1 cellular context compared by ENCODE assay signal in the genomic region with DNA sequence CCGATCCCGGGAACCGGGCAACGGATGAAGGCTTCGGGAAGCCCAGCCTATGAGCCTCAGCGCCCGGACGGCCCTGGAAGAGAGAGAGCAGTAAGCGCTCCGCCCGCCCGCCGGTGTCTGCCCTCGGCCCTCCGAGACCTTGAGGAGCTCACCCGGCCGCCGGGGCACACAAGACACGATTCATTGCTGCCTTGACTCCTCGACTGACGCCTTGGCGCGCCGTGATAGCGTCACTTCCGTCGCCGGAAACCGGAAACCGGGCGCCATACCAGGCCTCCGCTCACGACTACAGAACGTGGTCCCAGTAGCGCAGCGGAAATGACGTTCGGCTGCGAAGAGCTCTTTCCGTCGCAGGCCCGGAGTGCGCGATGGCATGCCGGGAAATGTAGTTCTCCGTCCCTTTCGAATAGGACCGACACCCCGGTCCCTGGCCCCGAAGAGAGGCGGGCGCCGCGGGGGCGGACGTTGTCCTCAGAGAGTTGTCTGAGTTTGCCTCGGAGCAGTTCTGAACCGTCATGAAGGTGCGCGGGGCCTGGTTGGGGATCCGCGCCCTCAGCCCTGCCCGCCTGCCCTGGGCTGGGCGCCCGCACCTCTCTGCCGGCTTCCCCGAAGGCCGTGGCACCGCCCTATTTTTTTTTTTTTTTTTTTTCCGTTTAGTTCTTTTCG.
A peak's percentile ranks its signal among the peaks of the same experiment; 100 is the strongest.
TF ChIP-seq lines count a peak whose summit lies in the region.

A gene (minus strand): TSS at position 208 of the 666 bp plus-strand sequence. CDS start 24 bp downstream, at position 184.

TF ChIP-seq in HepG2, 621 proteins besides CTCF, POLR2A, EP300 and RAD21 (continued from another document and continues in another):
- TF ChIP-seq, protein P1, sequence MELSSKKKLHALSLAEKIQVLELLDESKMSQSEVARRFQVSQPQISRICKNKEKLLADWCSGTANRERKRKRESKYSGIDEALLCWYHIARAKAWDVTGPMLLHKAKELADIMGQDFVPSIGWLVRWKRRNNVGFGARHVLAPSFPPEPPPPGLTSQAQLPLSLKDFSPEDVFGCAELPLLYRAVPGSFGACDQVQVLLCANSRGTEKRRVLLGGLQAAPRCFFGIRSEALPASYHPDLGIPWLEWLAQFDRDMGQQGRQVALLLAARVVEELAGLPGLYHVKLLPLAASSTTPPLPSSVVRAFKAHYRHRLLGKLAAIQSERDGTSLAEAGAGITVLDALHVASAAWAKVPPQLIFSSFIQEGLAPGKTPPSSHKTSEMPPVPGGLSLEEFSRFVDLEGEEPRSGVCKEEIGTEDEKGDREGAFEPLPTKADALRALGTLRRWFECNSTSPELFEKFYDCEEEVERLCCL (CRISPR knock-in tag; IDR thresholded peaks at IDR 0.05; ENCODE audit: borderline replicate concordance) = no peak
- TF ChIP-seq, protein P2, sequence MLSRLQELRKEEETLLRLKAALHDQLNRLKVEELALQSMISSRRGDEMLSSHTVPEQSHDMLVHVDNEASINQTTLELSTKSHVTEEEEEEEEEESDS (CRISPR knock-in tag; IDR thresholded peaks at IDR 0.05; ENCODE audit: borderline replicate concordance) = no peak
- 0 out of 2 replicates have a peak, but pooled peaks have one; percentile 28 for TF ChIP-seq ZSCAN29 (CRISPR knock-in tag; conservative IDR thresholded peaks at IDR 0.05)
- TF ChIP-seq REXO4 (CRISPR knock-in tag; IDR thresholded peaks at IDR 0.05; ENCODE audit: borderline replicate concordance) = no peak
- TF ChIP-seq, protein P3, sequence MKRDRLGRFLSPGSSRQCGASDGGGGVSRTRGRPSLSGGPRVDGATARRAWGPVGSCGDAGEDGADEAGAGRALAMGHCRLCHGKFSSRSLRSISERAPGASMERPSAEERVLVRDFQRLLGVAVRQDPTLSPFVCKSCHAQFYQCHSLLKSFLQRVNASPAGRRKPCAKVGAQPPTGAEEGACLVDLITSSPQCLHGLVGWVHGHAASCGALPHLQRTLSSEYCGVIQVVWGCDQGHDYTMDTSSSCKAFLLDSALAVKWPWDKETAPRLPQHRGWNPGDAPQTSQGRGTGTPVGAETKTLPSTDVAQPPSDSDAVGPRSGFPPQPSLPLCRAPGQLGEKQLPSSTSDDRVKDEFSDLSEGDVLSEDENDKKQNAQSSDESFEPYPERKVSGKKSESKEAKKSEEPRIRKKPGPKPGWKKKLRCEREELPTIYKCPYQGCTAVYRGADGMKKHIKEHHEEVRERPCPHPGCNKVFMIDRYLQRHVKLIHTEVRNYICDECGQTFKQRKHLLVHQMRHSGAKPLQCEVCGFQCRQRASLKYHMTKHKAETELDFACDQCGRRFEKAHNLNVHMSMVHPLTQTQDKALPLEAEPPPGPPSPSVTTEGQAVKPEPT (CRISPR knock-in tag; IDR thresholded peaks at IDR 0.05; ENCODE audit: low read depth) = no peak
- no peak for TF ChIP-seq SOX6 (IDR thresholded peaks at IDR 0.05)
- peak; percentile 83 for TF ChIP-seq SOX6 (CRISPR knock-in tag; IDR thresholded peaks at IDR 0.05)
- peak; percentile 96 for TF ChIP-seq DMAP1 (CRISPR knock-in tag; IDR thresholded peaks at IDR 0.05)
- no peak for TF ChIP-seq KDM6A (CRISPR knock-in tag; IDR thresholded peaks at IDR 0.05; ENCODE audit: low read depth)
- no peak for TF ChIP-seq NFIC (IDR thresholded peaks at IDR 0.05; ENCODE audit: low read length)
- 0 out of 2 replicates have a peak, but pooled peaks have one; percentile 23 for TF ChIP-seq MIXL1 (CRISPR knock-in tag; IDR thresholded peaks at IDR 0.05)
- no peak for TF ChIP-seq NONO (IDR thresholded peaks at IDR 0.05)
- peak; percentile 92 for TF ChIP-seq NONO (CRISPR knock-in tag; conservative IDR thresholded peaks at IDR 0.05)
- peak; percentile 50; the same call in 1 of the 2 replicates for TF ChIP-seq ZKSCAN8 (CRISPR knock-in tag; IDR thresholded peaks at IDR 0.05; ENCODE audit: borderline replicate concordance)
- TF ChIP-seq JARID2 (CRISPR knock-in tag; IDR thresholded peaks at IDR 0.05; ENCODE audit: insufficient replicate concordance) = peak; percentile 15
- TF ChIP-seq ZNF703 (CRISPR knock-in tag; IDR thresholded peaks at IDR 0.05; ENCODE audit: borderline replicate concordance) = no peak; the same call in 1 of the 2 replicates
- 0 out of 2 replicates have a peak, but pooled peaks have one; percentile 87 for TF ChIP-seq ZNF337 (CRISPR knock-in tag; IDR thresholded peaks at IDR 0.05; ENCODE audit: borderline replicate concordance, low read depth)
- TF ChIP-seq SRY (CRISPR knock-in tag; IDR thresholded peaks at IDR 0.05) = peak; percentile 84
- no peak for TF ChIP-seq STAG1 (CRISPR knock-in tag; IDR thresholded peaks at IDR 0.05)
- no peak for TF ChIP-seq ZNF17 (CRISPR knock-in tag; IDR thresholded peaks at IDR 0.05)
- no peak for TF ChIP-seq SOX13 (IDR thresholded peaks at IDR 0.05)
- TF ChIP-seq SOX13 (CRISPR knock-in tag; conservative IDR thresholded peaks at IDR 0.05 in 1 of 2, IDR thresholded peaks at IDR 0.05 in 1 of 2) = 0 out of 4 replicates have a peak, but pooled peaks of 1 of the 2 experiments have one; percentile 17
- no peak for TF ChIP-seq ZNF615 (CRISPR knock-in tag; IDR thresholded peaks at IDR 0.05; ENCODE audit: borderline replicate concordance)
- peak; percentile 72; the same call in 1 of the 2 replicates for TF ChIP-seq ZNF205 (CRISPR knock-in tag; IDR thresholded peaks at IDR 0.05)
- peak; percentile 78 for TF ChIP-seq SP2 (CRISPR knock-in tag; IDR thresholded peaks at IDR 0.05)
- TF ChIP-seq, protein P4, sequence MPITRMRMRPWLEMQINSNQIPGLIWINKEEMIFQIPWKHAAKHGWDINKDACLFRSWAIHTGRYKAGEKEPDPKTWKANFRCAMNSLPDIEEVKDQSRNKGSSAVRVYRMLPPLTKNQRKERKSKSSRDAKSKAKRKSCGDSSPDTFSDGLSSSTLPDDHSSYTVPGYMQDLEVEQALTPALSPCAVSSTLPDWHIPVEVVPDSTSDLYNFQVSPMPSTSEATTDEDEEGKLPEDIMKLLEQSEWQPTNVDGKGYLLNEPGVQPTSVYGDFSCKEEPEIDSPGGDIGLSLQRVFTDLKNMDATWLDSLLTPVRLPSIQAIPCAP (CRISPR knock-in tag; IDR thresholded peaks at IDR 0.05; ENCODE audit: low read depth) = no peak
- TF ChIP-seq ZNF713 (CRISPR knock-in tag; IDR thresholded peaks at IDR 0.05) = 0 out of 2 replicates have a peak, but pooled peaks have one; percentile 71
- 0 out of 2 replicates have a peak, but pooled peaks have one; percentile 51 for TF ChIP-seq ZBTB21 (CRISPR knock-in tag; IDR thresholded peaks at IDR 0.05)
- TF ChIP-seq HIVEP1 (CRISPR knock-in tag; IDR thresholded peaks at IDR 0.05) = peak; percentile 61; the same call in 1 of the 2 replicates
- TF ChIP-seq MZF1 (CRISPR knock-in tag; IDR thresholded peaks at IDR 0.05; ENCODE audit: borderline replicate concordance) = no peak
- TF ChIP-seq MTA3 (CRISPR knock-in tag; IDR thresholded peaks at IDR 0.05) = no peak
- TF ChIP-seq GPN1 (CRISPR knock-in tag; IDR thresholded peaks at IDR 0.05; ENCODE audit: borderline replicate concordance) = no peak
- TF ChIP-seq, protein P5, sequence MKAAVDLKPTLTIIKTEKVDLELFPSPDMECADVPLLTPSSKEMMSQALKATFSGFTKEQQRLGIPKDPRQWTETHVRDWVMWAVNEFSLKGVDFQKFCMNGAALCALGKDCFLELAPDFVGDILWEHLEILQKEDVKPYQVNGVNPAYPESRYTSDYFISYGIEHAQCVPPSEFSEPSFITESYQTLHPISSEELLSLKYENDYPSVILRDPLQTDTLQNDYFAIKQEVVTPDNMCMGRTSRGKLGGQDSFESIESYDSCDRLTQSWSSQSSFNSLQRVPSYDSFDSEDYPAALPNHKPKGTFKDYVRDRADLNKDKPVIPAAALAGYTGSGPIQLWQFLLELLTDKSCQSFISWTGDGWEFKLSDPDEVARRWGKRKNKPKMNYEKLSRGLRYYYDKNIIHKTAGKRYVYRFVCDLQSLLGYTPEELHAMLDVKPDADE (CRISPR knock-in tag; IDR thresholded peaks at IDR 0.05) = no peak
- no peak for TF ChIP-seq GTF2F1 (IDR thresholded peaks at IDR 0.05; ENCODE audit: low read length)
- TF ChIP-seq, protein P6, sequence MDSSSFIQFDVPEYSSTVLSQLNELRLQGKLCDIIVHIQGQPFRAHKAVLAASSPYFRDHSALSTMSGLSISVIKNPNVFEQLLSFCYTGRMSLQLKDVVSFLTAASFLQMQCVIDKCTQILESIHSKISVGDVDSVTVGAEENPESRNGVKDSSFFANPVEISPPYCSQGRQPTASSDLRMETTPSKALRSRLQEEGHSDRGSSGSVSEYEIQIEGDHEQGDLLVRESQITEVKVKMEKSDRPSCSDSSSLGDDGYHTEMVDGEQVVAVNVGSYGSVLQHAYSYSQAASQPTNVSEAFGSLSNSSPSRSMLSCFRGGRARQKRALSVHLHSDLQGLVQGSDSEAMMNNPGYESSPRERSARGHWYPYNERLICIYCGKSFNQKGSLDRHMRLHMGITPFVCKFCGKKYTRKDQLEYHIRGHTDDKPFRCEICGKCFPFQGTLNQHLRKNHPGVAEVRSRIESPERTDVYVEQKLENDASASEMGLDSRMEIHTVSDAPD (CRISPR knock-in tag; IDR thresholded peaks at IDR 0.05) = no peak
- TF ChIP-seq MXD4 (CRISPR knock-in tag; IDR thresholded peaks at IDR 0.05) = peak; percentile 88; the same call in 1 of the 2 replicates
- TF ChIP-seq IKZF4 (CRISPR knock-in tag; IDR thresholded peaks at IDR 0.05; ENCODE audit: borderline replicate concordance, low read depth, not compliant biosample characterization) = no peak
- TF ChIP-seq, protein P7, sequence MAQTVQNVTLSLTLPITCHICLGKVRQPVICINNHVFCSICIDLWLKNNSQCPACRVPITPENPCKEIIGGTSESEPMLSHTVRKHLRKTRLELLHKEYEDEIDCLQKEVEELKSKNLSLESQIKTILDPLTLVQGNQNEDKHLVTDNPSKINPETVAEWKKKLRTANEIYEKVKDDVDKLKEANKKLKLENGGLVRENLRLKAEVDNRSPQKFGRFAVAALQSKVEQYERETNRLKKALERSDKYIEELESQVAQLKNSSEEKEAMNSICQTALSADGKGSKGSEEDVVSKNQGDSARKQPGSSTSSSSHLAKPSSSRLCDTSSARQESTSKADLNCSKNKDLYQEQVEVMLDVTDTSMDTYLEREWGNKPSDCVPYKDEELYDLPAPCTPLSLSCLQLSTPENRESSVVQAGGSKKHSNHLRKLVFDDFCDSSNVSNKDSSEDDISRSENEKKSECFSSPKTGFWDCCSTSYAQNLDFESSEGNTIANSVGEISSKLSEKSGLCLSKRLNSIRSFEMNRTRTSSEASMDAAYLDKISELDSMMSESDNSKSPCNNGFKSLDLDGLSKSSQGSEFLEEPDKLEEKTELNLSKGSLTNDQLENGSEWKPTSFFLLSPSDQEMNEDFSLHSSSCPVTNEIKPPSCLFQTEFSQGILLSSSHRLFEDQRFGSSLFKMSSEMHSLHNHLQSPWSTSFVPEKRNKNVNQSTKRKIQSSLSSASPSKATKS (CRISPR knock-in tag; IDR thresholded peaks at IDR 0.05) = no peak
- TF ChIP-seq NCOA2 (CRISPR knock-in tag; IDR thresholded peaks at IDR 0.05) = peak; percentile 62
- peak; percentile 64 for TF ChIP-seq FOXA3 (CRISPR knock-in tag; IDR thresholded peaks at IDR 0.05)
- TF ChIP-seq, protein P8, sequence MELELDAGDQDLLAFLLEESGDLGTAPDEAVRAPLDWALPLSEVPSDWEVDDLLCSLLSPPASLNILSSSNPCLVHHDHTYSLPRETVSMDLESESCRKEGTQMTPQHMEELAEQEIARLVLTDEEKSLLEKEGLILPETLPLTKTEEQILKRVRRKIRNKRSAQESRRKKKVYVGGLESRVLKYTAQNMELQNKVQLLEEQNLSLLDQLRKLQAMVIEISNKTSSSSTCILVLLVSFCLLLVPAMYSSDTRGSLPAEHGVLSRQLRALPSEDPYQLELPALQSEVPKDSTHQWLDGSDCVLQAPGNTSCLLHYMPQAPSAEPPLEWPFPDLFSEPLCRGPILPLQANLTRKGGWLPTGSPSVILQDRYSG (CRISPR knock-in tag; IDR thresholded peaks at IDR 0.05) = peak; percentile 79; the same call in 1 of the 2 replicates
- TF ChIP-seq AGO1 (IDR thresholded peaks at IDR 0.05; ENCODE audit: low read depth, low read length, poor library complexity, severe bottlenecking) = no peak
- no peak for TF ChIP-seq RBM22 (optimal IDR thresholded peaks at IDR 0.05; ENCODE audit: low read length)
- TF ChIP-seq, protein P9, sequence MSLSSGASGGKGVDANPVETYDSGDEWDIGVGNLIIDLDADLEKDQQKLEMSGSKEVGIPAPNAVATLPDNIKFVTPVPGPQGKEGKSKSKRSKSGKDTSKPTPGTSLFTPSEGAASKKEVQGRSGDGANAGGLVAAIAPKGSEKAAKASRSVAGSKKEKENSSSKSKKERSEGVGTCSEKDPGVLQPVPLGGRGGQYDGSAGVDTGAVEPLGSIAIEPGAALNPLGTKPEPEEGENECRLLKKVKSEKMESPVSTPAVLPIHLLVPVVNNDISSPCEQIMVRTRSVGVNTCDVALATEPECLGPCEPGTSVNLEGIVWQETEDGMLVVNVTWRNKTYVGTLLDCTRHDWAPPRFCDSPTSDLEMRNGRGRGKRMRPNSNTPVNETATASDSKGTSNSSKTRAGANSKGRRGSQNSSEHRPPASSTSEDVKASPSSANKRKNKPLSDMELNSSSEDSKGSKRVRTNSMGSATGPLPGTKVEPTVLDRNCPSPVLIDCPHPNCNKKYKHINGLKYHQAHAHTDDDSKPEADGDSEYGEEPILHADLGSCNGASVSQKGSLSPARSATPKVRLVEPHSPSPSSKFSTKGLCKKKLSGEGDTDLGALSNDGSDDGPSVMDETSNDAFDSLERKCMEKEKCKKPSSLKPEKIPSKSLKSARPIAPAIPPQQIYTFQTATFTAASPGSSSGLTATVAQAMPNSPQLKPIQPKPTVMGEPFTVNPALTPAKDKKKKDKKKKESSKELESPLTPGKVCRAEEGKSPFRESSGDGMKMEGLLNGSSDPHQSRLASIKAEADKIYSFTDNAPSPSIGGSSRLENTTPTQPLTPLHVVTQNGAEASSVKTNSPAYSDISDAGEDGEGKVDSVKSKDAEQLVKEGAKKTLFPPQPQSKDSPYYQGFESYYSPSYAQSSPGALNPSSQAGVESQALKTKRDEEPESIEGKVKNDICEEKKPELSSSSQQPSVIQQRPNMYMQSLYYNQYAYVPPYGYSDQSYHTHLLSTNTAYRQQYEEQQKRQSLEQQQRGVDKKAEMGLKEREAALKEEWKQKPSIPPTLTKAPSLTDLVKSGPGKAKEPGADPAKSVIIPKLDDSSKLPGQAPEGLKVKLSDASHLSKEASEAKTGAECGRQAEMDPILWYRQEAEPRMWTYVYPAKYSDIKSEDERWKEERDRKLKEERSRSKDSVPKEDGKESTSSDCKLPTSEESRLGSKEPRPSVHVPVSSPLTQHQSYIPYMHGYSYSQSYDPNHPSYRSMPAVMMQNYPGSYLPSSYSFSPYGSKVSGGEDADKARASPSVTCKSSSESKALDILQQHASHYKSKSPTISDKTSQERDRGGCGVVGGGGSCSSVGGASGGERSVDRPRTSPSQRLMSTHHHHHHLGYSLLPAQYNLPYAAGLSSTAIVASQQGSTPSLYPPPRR (CRISPR knock-in tag; IDR thresholded peaks at IDR 0.05; ENCODE audit: borderline replicate concordance) = no peak; the same call in 1 of the 2 replicates
- TF ChIP-seq, protein P10, sequence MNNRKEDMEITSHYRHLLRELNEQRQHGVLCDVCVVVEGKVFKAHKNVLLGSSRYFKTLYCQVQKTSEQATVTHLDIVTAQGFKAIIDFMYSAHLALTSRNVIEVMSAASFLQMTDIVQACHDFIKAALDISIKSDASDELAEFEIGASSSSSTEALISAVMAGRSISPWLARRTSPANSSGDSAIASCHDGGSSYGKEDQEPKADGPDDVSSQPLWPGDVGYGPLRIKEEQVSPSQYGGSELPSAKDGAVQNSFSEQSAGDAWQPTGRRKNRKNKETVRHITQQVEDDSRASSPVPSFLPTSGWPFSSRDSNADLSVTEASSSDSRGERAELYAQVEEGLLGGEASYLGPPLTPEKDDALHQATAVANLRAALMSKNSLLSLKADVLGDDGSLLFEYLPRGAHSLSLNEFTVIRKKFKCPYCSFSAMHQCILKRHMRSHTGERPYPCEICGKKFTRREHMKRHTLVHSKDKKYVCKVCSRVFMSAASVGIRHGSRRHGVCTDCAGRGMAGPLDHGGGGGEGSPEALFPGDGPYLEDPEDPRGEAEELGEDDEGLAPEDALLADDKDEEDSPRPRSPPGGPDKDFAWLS (CRISPR knock-in tag; IDR thresholded peaks at IDR 0.05; ENCODE audit: borderline replicate concordance) = no peak; the same call in 1 of the 2 replicates
